ENCODE assay signal across 16 cellular contexts in the genomic region with DNA sequence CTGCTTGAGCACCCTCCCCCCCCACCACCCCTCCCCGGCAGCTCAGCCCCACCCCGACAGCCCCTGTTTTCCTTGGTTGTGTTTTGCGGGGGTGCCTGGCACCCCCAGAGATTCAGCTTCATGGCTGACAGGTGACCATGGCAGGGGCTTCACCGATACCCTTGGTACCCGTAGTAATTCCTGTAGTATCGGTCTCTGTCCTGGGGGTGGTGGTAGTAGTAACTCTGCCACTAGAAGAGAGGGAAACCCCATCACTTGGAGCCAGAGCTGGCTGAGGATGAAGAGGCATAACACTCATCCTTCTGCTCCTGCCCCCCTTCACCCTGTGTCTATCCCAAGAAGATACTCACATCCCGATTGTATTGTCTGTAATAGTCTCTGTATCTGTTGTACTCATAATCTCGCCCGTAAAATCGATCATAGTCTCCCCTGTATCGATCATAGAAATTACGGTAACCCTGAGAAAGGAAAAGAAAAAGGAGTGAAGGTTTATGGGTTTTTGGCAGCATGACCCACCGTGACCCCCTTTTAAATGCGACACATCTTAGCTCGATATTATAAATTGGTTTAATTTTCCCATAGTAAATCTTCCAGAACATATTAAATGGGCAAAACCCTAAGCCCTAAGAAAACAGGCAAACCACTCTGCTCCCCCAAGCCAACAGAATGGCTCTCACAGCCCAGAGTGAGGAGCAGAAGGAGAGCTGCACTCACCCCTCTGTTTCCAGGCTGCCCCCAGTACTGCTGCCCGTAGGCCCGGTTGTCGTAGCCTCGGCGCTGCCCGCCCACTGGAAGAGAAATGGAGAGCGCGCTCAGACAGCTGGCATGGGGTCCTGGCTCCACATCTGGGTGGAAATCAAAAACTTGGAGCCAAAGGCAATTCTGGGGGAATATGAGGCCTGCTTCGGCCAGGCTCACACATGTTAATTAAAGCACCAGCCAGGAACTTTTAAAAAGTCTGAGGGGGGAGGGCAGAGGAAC. TPM values are rescaled to one million over a fixed set of nuclear protein-coding genes. Genes with fewer than 3 reads are reported as not detected.
DNase-seq lines count a peak whose midpoint lies in the region; ATAC-seq and TF ChIP-seq lines count a peak whose summit lies in the region.
"Had no signal": no experiment of that assay in that cellular context is flagged by ENCODE, and none has a peak within 500 bp of the region (broad histone marks: within the 10 kb centered on the region; RNA-seq: fewer than 3 reads in every experiment).

No MANE protein-coding gene starts in this region.

- H3K27me3 Mint-ChIP-seq in activated naive CD4-positive, alpha-beta T cell treated with anti-CD3 and anti-CD28 coated beads for 36 hours (ENCODE audit: low read depth) = no peaks in the 10 kb centered on the region
- no peaks in the 10 kb centered on the region for H3K27me3 Mint-ChIP-seq in brain

- no peak overlapping the region for H3K4me2 ChIP-seq in osteoblast (ENCODE audit: insufficient read depth, low read length)

- ATAC-seq in stimulated activated effector memory CD8-positive, alpha-beta T cell treated with anti-CD3 and anti-CD28 coated beads, Interleukin-12 subunit alpha, Interleukin-12 subunit beta, amount 100 ng/mL, for 72 hours = no peak
- no peak for ATAC-seq in HG02678 (IDR thresholded peaks at IDR 0.05; ENCODE audit: unreplicated experiment)
- ATAC-seq: foreskin keratinocyte, pancreas had no signal

- no peak overlapping the region for H2AFZ ChIP-seq in osteoblast (ENCODE audit: low read length)

- peak overlapping the region; percentile 0 for H3K27ac Mint-ChIP-seq in activated naive CD4-positive, alpha-beta T cell treated with anti-CD3 and anti-CD28 coated beads for 36 hours
- H3K27ac Mint-ChIP-seq in brain = peak overlapping the region in 3 of 5 experiments; percentile 14 to 70 (median 54)
- peak overlapping the region; percentile 89 for H3K27ac Mint-ChIP-seq in stimulated activated effector memory CD8-positive, alpha-beta T cell treated with anti-CD3 and anti-CD28 coated beads, Interleukin-12 subunit alpha, Interleukin-12 subunit beta, amount 100 ng/mL, for 72 hours

- H3K9me3 ChIP-seq in SK-N-MC (ENCODE audit: low read depth, low read length) (no peaks in the 10 kb centered on the region), osteoblast (ENCODE audit: low read depth, low read length) (no peaks in the 10 kb centered on the region)
- H3K9me3 ChIP-seq: pancreas, SJSA1 had no signal

- peaks cover 95% of the 10 kb centered on the region for H3K36me3 ChIP-seq in SK-N-MC (ENCODE audit: insufficient read depth, low read length)
- H3K36me3 ChIP-seq in osteoblast (ENCODE audit: insufficient read depth, low read length) = peaks cover 90% of the 10 kb centered on the region

- CTCF ChIA-PET in activated naive CD4-positive, alpha-beta T cell treated with anti-CD3 and anti-CD28 coated beads for 36 hours (lab: Charles Lee) = no interaction called here

- H3K9me3 Mint-ChIP-seq in activated naive CD4-positive, alpha-beta T cell treated with anti-CD3 and anti-CD28 coated beads for 36 hours = no peaks in the 10 kb centered on the region
- no peaks in the 10 kb centered on the region for H3K9me3 Mint-ChIP-seq in brain
- H3K9me3 Mint-ChIP-seq in stimulated activated effector memory CD8-positive, alpha-beta T cell treated with anti-CD3 and anti-CD28 coated beads, Interleukin-12 subunit alpha, Interleukin-12 subunit beta, amount 100 ng/mL, for 72 hours = no peaks in the 10 kb centered on the region

- TF ChIP-seq CTCF in brain (conservative IDR thresholded peaks at IDR 0.05) (no peak), osteoblast (IDR thresholded peaks at IDR 0.05; ENCODE audit: extremely low read depth, low read depth, low read length) (no peak)

- H3K36me3 Mint-ChIP-seq in activated naive CD4-positive, alpha-beta T cell treated with anti-CD3 and anti-CD28 coated beads for 36 hours (ENCODE audit: low read depth) = peaks cover 57% of the 10 kb centered on the region
- H3K36me3 Mint-ChIP-seq in brain = peaks cover 95% of the 10 kb centered on the region
- H3K36me3 Mint-ChIP-seq in stimulated activated effector memory CD8-positive, alpha-beta T cell treated with anti-CD3 and anti-CD28 coated beads, Interleukin-12 subunit alpha, Interleukin-12 subunit beta, amount 100 ng/mL, for 72 hours = peaks cover 100% of the 10 kb centered on the region

- peaks cover 62% of the 10 kb centered on the region for H3K79me2 ChIP-seq in osteoblast (ENCODE audit: insufficient read depth, low read length)

- H3K27me3 ChIP-seq in osteoblast (ENCODE audit: insufficient read depth, low read length) = no peaks in the 10 kb centered on the region
- H3K27me3 ChIP-seq: foreskin keratinocyte, pancreas, SJSA1 had no signal

- H3K27ac ChIP-seq in SK-N-MC = peak overlapping the region; percentile 80
- no peak overlapping the region for H3K27ac ChIP-seq in osteoblast (ENCODE audit: low read depth, low read length)
- H3K27ac ChIP-seq: foreskin keratinocyte, SJSA1 had no signal

- intact Hi-C loops in activated naive CD4-positive, alpha-beta T cell treated with anti-CD3 and anti-CD28 coated beads for 36 hours (cut with micrococcal nuclease) = no loop called here

- no peak overlapping the region for H3K4me3 Mint-ChIP-seq in activated naive CD4-positive, alpha-beta T cell treated with anti-CD3 and anti-CD28 coated beads for 36 hours
- no peak overlapping the region for H3K4me3 Mint-ChIP-seq in brain
- no peak overlapping the region for H3K4me3 Mint-ChIP-seq in stimulated activated effector memory CD8-positive, alpha-beta T cell treated with anti-CD3 and anti-CD28 coated beads, Interleukin-12 subunit alpha, Interleukin-12 subunit beta, amount 100 ng/mL, for 72 hours

- H4K20me1 ChIP-seq in osteoblast (ENCODE audit: insufficient read depth, low read length) = no peaks in the 10 kb centered on the region

- peaks cover 47% of the 10 kb centered on the region for H3K4me1 Mint-ChIP-seq in activated naive CD4-positive, alpha-beta T cell treated with anti-CD3 and anti-CD28 coated beads for 36 hours (ENCODE audit: low read depth)
- H3K4me1 Mint-ChIP-seq in brain = peaks cover 7% of the 10 kb centered on the region
- H3K4me1 Mint-ChIP-seq in stimulated activated effector memory CD8-positive, alpha-beta T cell treated with anti-CD3 and anti-CD28 coated beads, Interleukin-12 subunit alpha, Interleukin-12 subunit beta, amount 100 ng/mL, for 72 hours = peaks cover 53% of the 10 kb centered on the region

- peaks cover 4% of the 10 kb centered on the region for H3K4me1 ChIP-seq in osteoblast (ENCODE audit: insufficient read depth, low read length)
- H3K4me1 ChIP-seq: foreskin keratinocyte had no signal

- no peak for DNase-seq in activated naive CD4-positive, alpha-beta T cell treated with anti-CD3 and anti-CD28 coated beads for 36 hours
- DNase-seq in activated naive CD4-positive, alpha-beta T cell treated with Interleukin-2 at 50 U/mL for 16 hours = no peak
- DNase-seq in SK-N-MC (ENCODE audit: low read depth, low spot score) = no peak
- no peak for DNase-seq in stimulated activated effector memory CD8-positive, alpha-beta T cell treated with anti-CD3 and anti-CD28 coated beads, Interleukin-12 subunit alpha, Interleukin-12 subunit beta, amount 100 ng/mL, for 72 hours (ENCODE audit: low spot score in 2 of 2)
- DNase-seq in osteoblast (ENCODE audit: insufficient read length, low spot score, missing footprints) = no peak
- no peak for DNase-seq in nucleus accumbens (lab: John Stamatoyannopoulos, UW)
- DNase-seq: activated T-cell treated with anti-CD3 and anti-CD28 coated beads, Interleukin-2, amount 50 U/mL, for 48 hours; foreskin keratinocyte; GOT3; NCI-H1105; pancreas; substantia nigra had no signal

- H3K9ac ChIP-seq in SK-N-MC (ENCODE audit: insufficient read length) = peak overlapping the region; percentile 35

- H3K4me3 ChIP-seq in SK-N-MC (no peak overlapping the region), osteoblast (ENCODE audit: insufficient read depth, low read length) (no peak overlapping the region)
- H3K4me3 ChIP-seq: pancreas, SJSA1 had no signal

RNA-seq across cellular contexts. Expression of a gene that starts 8.0 kb away (rescaled TPM):
- not detected for total RNA-seq in activated naive CD4-positive, alpha-beta T cell treated with anti-CD3 and anti-CD28 coated beads for 36 hours
- polyA plus RNA-seq in brain (ENCODE audit: insufficient read depth, low read depth, low replicate concordance) = 523 TPM
- not detected in 2 replicates for total RNA-seq in osteoblast
- total RNA-seq: foreskin keratinocyte, lung microvascular endothelial cell, SJSA1 had no signal

RNA-seq across cellular contexts. Expression of a gene that starts 8.2 kb away (rescaled TPM):
- total RNA-seq in activated naive CD4-positive, alpha-beta T cell treated with anti-CD3 and anti-CD28 coated beads for 36 hours = 10 to 100 TPM; 13.8 to 17.3 TPM
- 645 TPM for polyA plus RNA-seq in brain (ENCODE audit: insufficient read depth, low read depth, low replicate concordance)
- total RNA-seq in osteoblast = 63.6 and 67.7 TPM in 2 replicates

RNA-seq across cellular contexts. Expression of a gene that starts 11.8 kb away (rescaled TPM):
- total RNA-seq in activated naive CD4-positive, alpha-beta T cell treated with anti-CD3 and anti-CD28 coated beads for 36 hours = 10 to 100 TPM; 58.6 to 61.5 TPM
- 122 TPM for polyA plus RNA-seq in brain (ENCODE audit: insufficient read depth, low read depth, low replicate concordance)
- total RNA-seq in osteoblast = 13.0 and 18.8 TPM in 2 replicates

RNA-seq across cellular contexts. Expression of a gene that starts 12.8 kb away (rescaled TPM):
- total RNA-seq in activated naive CD4-positive, alpha-beta T cell treated with anti-CD3 and anti-CD28 coated beads for 36 hours = 10 to 100 TPM; 46.6 to 49.5 TPM
- polyA plus RNA-seq in brain (ENCODE audit: insufficient read depth, low read depth, low replicate concordance) = 52.9 TPM
- 34.0 and 35.9 TPM in 2 replicates for total RNA-seq in osteoblast

RNA-seq across cellular contexts. Expression of a gene that starts 26.1 kb away (rescaled TPM):
- under 1 TPM in 1 of 2 experiments, not detected in 1; 0.10 TPM for total RNA-seq in activated naive CD4-positive, alpha-beta T cell treated with anti-CD3 and anti-CD28 coated beads for 36 hours
- 0.36 TPM for polyA plus RNA-seq in brain (ENCODE audit: insufficient read depth, low read depth, low replicate concordance)
- total RNA-seq in osteoblast = 9.1 and 13.8 TPM in 2 replicates

Comparison
In these comparisons a context has a peak if more than half of its experiments do, and no peak if none do; other contexts are left out.
1. H3K27ac Mint-ChIP-seq: peak in every context shown above with its lines; median percentile 89 in stimulated activated effector memory CD8-positive, alpha-beta T cell treated with anti-CD3 and anti-CD28 coated beads, Interleukin-12 subunit alpha, Interleukin-12 subunit beta, amount 100 ng/mL, for 72 hours; 54 in brain; 0 in activated naive CD4-positive, alpha-beta T cell treated with anti-CD3 and anti-CD28 coated beads for 36 hours.